Comparison of ENCODE assay signal across 32 cellular contexts in genomic region chr2:170778900-170779299, GRCh38. TPM values are rescaled to one million over a fixed set of nuclear protein-coding genes. Genes with fewer than 3 reads are reported as not detected.
"Had no signal": no experiment of that assay in that cellular context is flagged by ENCODE, and none has a peak within 500 bp of the region (broad histone marks: within the 10 kb centered on the region; RNA-seq: fewer than 3 reads in every experiment).

No MANE protein-coding gene starts in this region.

- H3K4me1 Mint-ChIP-seq: naive B cell, nephron had no signal

- H3K27ac Mint-ChIP-seq: mesothelial cell of epicardium, naive B cell, nephron had no signal

- H3K4me3 ChIP-seq: dorsolateral prefrontal cortex, gastrocnemius medialis, mucosa of descending colon, prostate gland, right atrium auricular region, smooth muscle cell, stomach, thyroid gland had no signal

- H3K27ac ChIP-seq: dorsolateral prefrontal cortex, epithelial cell of prostate, gastrocnemius medialis, prostate gland, right atrium auricular region, stomach, thyroid gland had no signal

- H3K9me3 ChIP-seq: gastrocnemius medialis, mucosa of descending colon, prostate gland, right atrium auricular region, stomach, thyroid gland had no signal

- H3K36me3 Mint-ChIP-seq: mesothelial cell of epicardium, naive B cell had no signal

- H3K9me3 Mint-ChIP-seq: mesothelial cell of epicardium, naive B cell, nephron had no signal

- H3K4me1 ChIP-seq: gastrocnemius medialis, prostate gland, right atrium auricular region, stomach, thyroid gland had no signal

- H3K27me3 ChIP-seq: dorsolateral prefrontal cortex, gastrocnemius medialis, right atrium auricular region, stomach, thyroid gland had no signal

- H3K4me3 Mint-ChIP-seq: mesothelial cell of epicardium, naive B cell, nephron had no signal

- DNase-seq: dorsolateral prefrontal cortex; effector CD4-positive, alpha-beta T cell; foreskin fibroblast; gastrocnemius medialis; head of caudate nucleus; mesenchymal stem cell; mucosa of descending colon; naive B cell; nucleus accumbens; stimulated activated CD4-positive, alpha-beta T cell treated with anti-CD3 and anti-CD28 coated beads, Interleukin-12 subunit alpha, Interleukin-12 subunit beta, amount 100 ng/mL, for 4 hours; stimulated activated CD4-positive, alpha-beta T cell treated with anti-CD3 and anti-CD28 coated beads, Interleukin-1b, Interleukin-23, amount 100 ng/mL, for 48 hours; stimulated activated CD4-positive, alpha-beta T cell treated with anti-CD3 and anti-CD28 coated beads, Interleukin-4, amount 100 ng/mL, for 1 hour; stimulated activated CD8-positive, alpha-beta memory T cell treated with anti-CD3 and anti-CD28 coated beads, Interleukin-4, amount 100 ng/mL, for 48 hours; stimulated activated naive CD4-positive, alpha-beta T cell; stomach; thyroid gland had no signal

- H3K36me3 ChIP-seq: gastrocnemius medialis, prostate gland, right atrium auricular region, stomach, thyroid gland had no signal

- ATAC-seq: esophagus mucosa, gastrocnemius medialis, mucosa of descending colon, sciatic nerve had no signal

- FAIRE-seq: colon, keratinocyte had no signal

RNA-seq across cellular contexts. Expression of gene ERICH2, which starts 8.7 kb away (rescaled TPM):
- total RNA-seq: esophagus mucosa, gastrocnemius medialis, glomerular endothelial cell, lung microvascular endothelial cell, osteocyte, right atrium auricular region, smooth muscle cell, stomach, temporal lobe, thyroid gland, urinary bladder had no signal

RNA-seq across cellular contexts. Expression of gene GAD1, which starts 37.8 kb away (rescaled TPM):
- total RNA-seq: gastrocnemius medialis, osteocyte, right atrium auricular region had no signal
- polyA plus RNA-seq: liver had no signal
